ENCODE assay signal across 26 cellular contexts in genomic region chr17:4174556-4174955, GRCh38. TPM values are rescaled to one million over a fixed set of nuclear protein-coding genes. Genes with fewer than 3 reads are reported as not detected.
DNase-seq lines count a peak whose midpoint lies in the region; ATAC-seq lines count a peak whose summit lies in the region.
"Had no signal": no experiment of that assay in that cellular context is flagged by ENCODE, and none has a peak within 500 bp of the region (broad histone marks: within the 10 kb centered on the region; RNA-seq: fewer than 3 reads in every experiment).

No MANE protein-coding gene starts in this region.

- no peaks in the 10 kb centered on the region for H3K9me3 Mint-ChIP-seq in activated naive CD4-positive, alpha-beta T cell treated with anti-CD3 and anti-CD28 coated beads, Interleukin-2, amount 50 U/mL, for 24 hours
- H3K9me3 Mint-ChIP-seq in activated CD4-positive, alpha-beta memory T cell treated with anti-CD3 and anti-CD28 coated beads for 36 hours = no peaks in the 10 kb centered on the region
- H3K9me3 Mint-ChIP-seq in stimulated activated naive CD8-positive, alpha-beta T cell treated with anti-CD3 and anti-CD28 coated beads, Interleukin-15, amount 100 ng/mL, for 72 hours = no peaks in the 10 kb centered on the region
- H3K9me3 Mint-ChIP-seq: CD14-positive monocyte, neural crest cell had no signal

- POLR2A ChIA-PET in activated CD4-positive, alpha-beta memory T cell treated with anti-CD3 and anti-CD28 coated beads for 36 hours (lab: Charles Lee) = interaction anchor here (3.4 kb wide), 1 partner anchor 31 kb away, joined by 27 read pairs; the partner anchor contains the start of genes CYB5D2 and ZZEF1

- no peaks in the 10 kb centered on the region for H3K9me3 ChIP-seq in effector memory CD4-positive, alpha-beta T cell (ENCODE audit: control insufficient read depth, low read length)
- H3K9me3 ChIP-seq: HAP-1, Peyer's patch, tibial artery had no signal

- intact Hi-C loops in activated CD4-positive, alpha-beta memory T cell treated with anti-CD3 and anti-CD28 coated beads for 36 hours (cut with micrococcal nuclease) = no loop called here

- CTCF ChIA-PET in activated CD4-positive, alpha-beta memory T cell treated with anti-CD3 and anti-CD28 coated beads for 36 hours (lab: Charles Lee) = interaction anchor here (0.9 to 4.9 kb wide), 3 partner anchors 26 to 73 kb away, joined by 3 to 19 read pairs (median 3); no protein-coding TSS in a partner anchor

- H3K4me1 ChIP-seq in effector memory CD4-positive, alpha-beta T cell (ENCODE audit: control insufficient read depth, insufficient read depth, low read length, poor library complexity, severe bottlenecking) = peaks cover 45% of the 10 kb centered on the region
- H3K4me1 ChIP-seq: HAP-1, Peyer's patch, tibial artery had no signal

- peaks cover 53% of the 10 kb centered on the region for H3K4me1 Mint-ChIP-seq in activated naive CD4-positive, alpha-beta T cell treated with anti-CD3 and anti-CD28 coated beads, Interleukin-2, amount 50 U/mL, for 24 hours
- H3K4me1 Mint-ChIP-seq in activated CD4-positive, alpha-beta memory T cell treated with anti-CD3 and anti-CD28 coated beads for 36 hours (ENCODE audit: low read depth) = peaks cover 53% of the 10 kb centered on the region
- H3K4me1 Mint-ChIP-seq in stimulated activated naive CD8-positive, alpha-beta T cell treated with anti-CD3 and anti-CD28 coated beads, Interleukin-15, amount 100 ng/mL, for 72 hours = peaks cover 50% of the 10 kb centered on the region
- H3K4me1 Mint-ChIP-seq: neural crest cell had no signal

- no peak for ATAC-seq in stimulated activated naive CD8-positive, alpha-beta T cell treated with anti-CD3 and anti-CD28 coated beads, Interleukin-15, amount 100 ng/mL, for 72 hours
- ATAC-seq: left ventricle myocardium superior, right cardiac atrium had no signal

- H3K4me3 Mint-ChIP-seq in activated naive CD4-positive, alpha-beta T cell treated with anti-CD3 and anti-CD28 coated beads, Interleukin-2, amount 50 U/mL, for 24 hours = peak overlapping the region; percentile 15
- H3K4me3 Mint-ChIP-seq in activated CD4-positive, alpha-beta memory T cell treated with anti-CD3 and anti-CD28 coated beads for 36 hours = no peak overlapping the region
- H3K4me3 Mint-ChIP-seq in stimulated activated naive CD8-positive, alpha-beta T cell treated with anti-CD3 and anti-CD28 coated beads, Interleukin-15, amount 100 ng/mL, for 72 hours = no peak overlapping the region
- H3K4me3 Mint-ChIP-seq: CD14-positive monocyte, neural crest cell had no signal

- peaks cover 59% of the 10 kb centered on the region for H3K36me3 ChIP-seq in effector memory CD4-positive, alpha-beta T cell (ENCODE audit: control insufficient read depth, insufficient read depth, low read length)

- peaks cover 15% of the 10 kb centered on the region for H3K36me3 Mint-ChIP-seq in activated naive CD4-positive, alpha-beta T cell treated with anti-CD3 and anti-CD28 coated beads, Interleukin-2, amount 50 U/mL, for 24 hours
- H3K36me3 Mint-ChIP-seq in activated CD4-positive, alpha-beta memory T cell treated with anti-CD3 and anti-CD28 coated beads for 36 hours = peaks cover 76% of the 10 kb centered on the region

- no peaks in the 10 kb centered on the region for H3K27me3 Mint-ChIP-seq in activated naive CD4-positive, alpha-beta T cell treated with anti-CD3 and anti-CD28 coated beads, Interleukin-2, amount 50 U/mL, for 24 hours
- H3K27me3 Mint-ChIP-seq in activated CD4-positive, alpha-beta memory T cell treated with anti-CD3 and anti-CD28 coated beads for 36 hours = no peaks in the 10 kb centered on the region
- no peaks in the 10 kb centered on the region for H3K27me3 Mint-ChIP-seq in stimulated activated naive CD8-positive, alpha-beta T cell treated with anti-CD3 and anti-CD28 coated beads, Interleukin-15, amount 100 ng/mL, for 72 hours

- DNase-seq in activated naive CD4-positive, alpha-beta T cell (lab: John Stamatoyannopoulos, UW) = no peak
- DNase-seq in activated CD4-positive, alpha-beta memory T cell treated with anti-CD3 and anti-CD28 coated beads for 36 hours = peak; percentile 35
- DNase-seq in effector memory CD4-positive, alpha-beta T cell = no peak
- DNase-seq in stimulated activated naive CD8-positive, alpha-beta T cell treated with anti-CD3 and anti-CD28 coated beads, Interleukin-15, amount 100 ng/mL, for 72 hours = no peak
- DNase-seq in NCI-H146 (lab: John Stamatoyannopoulos, UW) = no peak
- DNase-seq in NCI-H1417 treated with DMSO at 0.1 percent for 48 hours (lab: John Stamatoyannopoulos, UW) = no peak
- DNase-seq: activated CD8-positive, alpha-beta memory T cell treated with anti-CD3 and anti-CD28 coated beads for 24 hours; activated effector memory CD4-positive, alpha-beta T cell treated with Interleukin-2 at 50 U/mL for 16 hours; hypothalamus; Karpas-422; left ventricle myocardium superior; MV-4-11; NCI-H187; NCI-H2171 treated with DMSO at 0.1 percent for 48 hours; NCI-H524 treated with DMSO at 0.1 percent for 48 hours; Peyer's patch; stimulated activated CD4-positive, alpha-beta T cell treated with anti-CD3 and anti-CD28 coated beads, Interleukin-4, amount 100 ng/mL, for 1 hour; stimulated activated naive CD4-positive, alpha-beta T cell treated with Interleukin-2 at 50 U/mL for 16 hours; tibial artery had no signal

- peak overlapping the region; percentile 19 for H3K27ac ChIP-seq in effector memory CD4-positive, alpha-beta T cell (ENCODE audit: insufficient read depth, low read length, poor library complexity, severe bottlenecking)
- H3K27ac ChIP-seq: tibial artery, VCaP had no signal

- H3K27ac Mint-ChIP-seq in activated naive CD4-positive, alpha-beta T cell treated with anti-CD3 and anti-CD28 coated beads, Interleukin-2, amount 50 U/mL, for 24 hours = peak overlapping the region; percentile 79
- H3K27ac Mint-ChIP-seq in activated CD4-positive, alpha-beta memory T cell treated with anti-CD3 and anti-CD28 coated beads for 36 hours = peak overlapping the region; percentile 55
- peak overlapping the region; percentile 68 to 74 for H3K27ac Mint-ChIP-seq in stimulated activated naive CD8-positive, alpha-beta T cell treated with anti-CD3 and anti-CD28 coated beads, Interleukin-15, amount 100 ng/mL, for 72 hours

- H3K27me3 ChIP-seq in effector memory CD4-positive, alpha-beta T cell (replicated peaks; ENCODE audit: control insufficient read depth, insufficient read depth, low read length, poor library complexity, severe bottlenecking) = no peaks in the 10 kb centered on the region
- H3K27me3 ChIP-seq: cardiac muscle cell, Peyer's patch, tibial artery had no signal

- no peak overlapping the region for H3K4me3 ChIP-seq in effector memory CD4-positive, alpha-beta T cell (ENCODE audit: insufficient read depth, low read depth, low read length, poor library complexity, severe bottlenecking)
- H3K4me3 ChIP-seq: cardiac muscle cell, HAP-1, Peyer's patch, tibial artery had no signal

RNA-seq across cellular contexts. Expression of gene CYB5D2, which starts 31.6 kb away (rescaled TPM):
- 1 to 10 TPM; 6.5 to 7.1 TPM for total RNA-seq in activated CD4-positive, alpha-beta memory T cell treated with anti-CD3 and anti-CD28 coated beads for 36 hours

RNA-seq across cellular contexts. Expression of gene ZZEF1, which starts 31.7 kb away (rescaled TPM):
- total RNA-seq in activated CD4-positive, alpha-beta memory T cell treated with anti-CD3 and anti-CD28 coated beads for 36 hours = 10 to 100 TPM; 31.5 to 33.4 TPM
